Comparison of ENCODE assay signal across 12 cellular contexts in the genomic region with DNA sequence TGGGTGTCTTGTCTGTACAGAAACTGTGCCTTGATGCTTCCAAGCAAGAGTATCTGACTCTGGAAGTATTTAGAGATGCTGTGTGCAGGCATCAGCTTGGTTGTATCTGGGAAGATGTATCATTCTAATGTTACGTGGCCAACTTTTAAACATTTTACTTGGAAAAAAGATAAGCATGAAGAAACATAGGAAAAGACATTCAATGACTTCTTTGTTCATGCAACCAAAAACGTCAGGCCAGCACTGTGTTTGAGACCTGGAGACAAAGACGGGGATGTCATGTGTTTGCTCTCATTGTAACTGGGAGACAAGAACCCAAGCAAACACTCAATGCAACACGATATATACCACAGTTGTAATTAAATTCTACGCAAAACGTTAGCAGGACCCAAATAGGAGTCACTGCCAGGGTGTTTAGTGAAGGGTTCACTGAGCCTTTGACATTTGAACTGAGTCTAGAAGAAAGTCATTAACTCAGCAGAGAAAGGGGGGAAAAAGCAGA. TPM values are rescaled to one million over a fixed set of nuclear protein-coding genes. Genes with fewer than 3 reads are reported as not detected.
DNase-seq lines count a peak whose midpoint lies in the region; ATAC-seq and TF ChIP-seq lines count a peak whose summit lies in the region.
"Had no signal": no experiment of that assay in that cellular context is flagged by ENCODE, and none has a peak within 500 bp of the region (broad histone marks: within the 10 kb centered on the region; RNA-seq: fewer than 3 reads in every experiment).

No MANE protein-coding gene starts in this region.

- H3K4me2 ChIP-seq in Loucy (ENCODE audit: low read depth, low read length, poor library complexity, severe bottlenecking) (peak overlapping the region; percentile 98), PC-3 (ENCODE audit: low read length) (peak overlapping the region; percentile 78)

- H3K27me3 ChIP-seq in Loucy (ENCODE audit: insufficient read depth, low read length, poor library complexity, severe bottlenecking) = no peaks in the 10 kb centered on the region
- H3K27me3 ChIP-seq in PC-3 (ENCODE audit: low read length) = no peaks in the 10 kb centered on the region
- H3K27me3 ChIP-seq in right atrium auricular region = no peaks in the 10 kb centered on the region
- H3K27me3 ChIP-seq in stomach smooth muscle (ENCODE audit: control insufficient read depth in 1 of 2, insufficient read depth in 2 of 2, low read length in 2 of 2) = no peaks in the 10 kb centered on the region

- H3K27ac ChIP-seq in PC-3 (ENCODE audit: low read length) = peak overlapping the region; percentile 89
- H3K27ac ChIP-seq in right atrium auricular region = peak overlapping the region; percentile 66
- H3K27ac ChIP-seq in stomach smooth muscle (ENCODE audit: low read length) = peak overlapping the region; percentile 24

- H3K9me3 ChIP-seq in Loucy (ENCODE audit: insufficient read depth, low read depth, low read length) (no peaks in the 10 kb centered on the region), PC-3 (ENCODE audit: low read length) (no peaks in the 10 kb centered on the region), right atrium auricular region (no peaks in the 10 kb centered on the region), stomach smooth muscle (ENCODE audit: control insufficient read depth in 2 of 2, low read length in 2 of 2) (no peaks in the 10 kb centered on the region), mucosa of descending colon (no peaks in the 10 kb centered on the region)

- DNase-seq in PC-3 (no peak), right atrium auricular region (ENCODE audit: low spot score) (no peak), mucosa of descending colon (no peak)
- no peak for DNase-seq in activated naive CD4-positive, alpha-beta T cell treated with anti-CD3 and anti-CD28 coated beads, Interleukin-2, amount 50 U/mL, for 16 hours
- DNase-seq: activated CD4-positive, alpha-beta T cell treated with anti-CD3 and anti-CD28 coated beads for 4 hours; cortex of kidney; NCI-H524 treated with DMSO at 0.1 percent for 48 hours had no signal

- POLR2A ChIA-PET in PC-3 (lab: Charles Lee; ENCODE audit: unreplicated experiment) = no interaction called here

- TF ChIP-seq CTCF in Loucy (conservative IDR thresholded peaks at IDR 0.05; ENCODE audit: low read length) (no peak), PC-3 (conservative IDR thresholded peaks at IDR 0.05; ENCODE audit: low read depth, low read length) (no peak), right atrium auricular region (IDR thresholded peaks at IDR 0.05) (no peak), mucosa of descending colon (IDR thresholded peaks at IDR 0.05) (no peak)

- H3F3A ChIP-seq in Loucy (ENCODE audit: low read depth) (no peaks in the 10 kb centered on the region), PC-3 (ENCODE audit: low read length, unreplicated experiment) (peaks cover 6% of the 10 kb centered on the region)

- peaks cover 53% of the 10 kb centered on the region for H3K4me1 ChIP-seq in Loucy (ENCODE audit: insufficient read depth, low read length, poor library complexity, severe bottlenecking)
- H3K4me1 ChIP-seq in PC-3 (ENCODE audit: insufficient read depth, low read length) = peaks cover 52% of the 10 kb centered on the region
- H3K4me1 ChIP-seq in right atrium auricular region = peaks cover 0 to 8% of the 10 kb centered on the region in 2 donors
- peaks cover 27% of the 10 kb centered on the region for H3K4me1 ChIP-seq in stomach smooth muscle (ENCODE audit: control insufficient read depth, insufficient read depth, low read length)
- H3K4me1 ChIP-seq in mucosa of descending colon (ENCODE audit: low read depth) = peaks cover 5% of the 10 kb centered on the region

- H3K36me3 ChIP-seq in Loucy (ENCODE audit: insufficient read depth, low read length) (no peaks in the 10 kb centered on the region), PC-3 (ENCODE audit: low read depth, low read length) (no peaks in the 10 kb centered on the region), right atrium auricular region (no peaks in the 10 kb centered on the region), stomach smooth muscle (ENCODE audit: control insufficient read depth in 2 of 2, insufficient read depth in 2 of 2, low read length in 2 of 2) (no peaks in the 10 kb centered on the region), mucosa of descending colon (ENCODE audit: low read depth) (no peaks in the 10 kb centered on the region)

- BruUV-seq in PC-3 (replicated peaks; lab: Mats Ljungman, UMichigan) = no TSS peak

- H3K4me3 ChIP-seq in Loucy (ENCODE audit: low read length, poor library complexity, severe bottlenecking) (no peak overlapping the region), PC-3 (ENCODE audit: low read length) (no peak overlapping the region), right atrium auricular region (no peak overlapping the region), stomach smooth muscle (ENCODE audit: low read length in 2 of 2) (no peak overlapping the region), mucosa of descending colon (no peak overlapping the region)

- H3K79me2 ChIP-seq in Loucy (ENCODE audit: insufficient read depth, low read length) (no peaks in the 10 kb centered on the region), PC-3 (ENCODE audit: low read length) (no peaks in the 10 kb centered on the region)

- intact Hi-C loops in PC-3 (cut with micrococcal nuclease) (loop anchor here (2.0 kb wide), 1 partner anchor 59 kb away; no protein-coding TSS in a partner anchor), mucosa of descending colon (cut with DNase I, micrococcal nuclease) (no loop called here)

- H3K9me2 ChIP-seq in Loucy (replicated peaks; ENCODE audit: low read depth, low read length) = no peaks in the 10 kb centered on the region
- no peaks in the 10 kb centered on the region for H3K9me2 ChIP-seq in PC-3 (replicated peaks; ENCODE audit: low read length)

- no peaks in the 10 kb centered on the region for H4K20me1 ChIP-seq in Loucy (ENCODE audit: insufficient read depth, low read length, poor library complexity, severe bottlenecking)
- no peaks in the 10 kb centered on the region for H4K20me1 ChIP-seq in PC-3 (ENCODE audit: low read length)

- peak overlapping the region; percentile 30; the same call in 1 of the 2 replicates for H2AFZ ChIP-seq in Loucy (ENCODE audit: low read length)
- no peak overlapping the region for H2AFZ ChIP-seq in PC-3 (ENCODE audit: low read length)

- H3K9ac ChIP-seq in Loucy (ENCODE audit: low read depth, low read length, poor library complexity, severe bottlenecking) = no peak overlapping the region
- H3K9ac ChIP-seq in PC-3 (ENCODE audit: low read length) = no peak overlapping the region
- H3K9ac ChIP-seq in stomach smooth muscle (ENCODE audit: low read length in 2 of 2) = no peak overlapping the region

- ATAC-seq in PC-3 = no peak
- ATAC-seq in mucosa of descending colon = no peak
- no peak for ATAC-seq in GM19467 (IDR thresholded peaks at IDR 0.05; ENCODE audit: unreplicated experiment)
- no peak for ATAC-seq in GM19023 (IDR thresholded peaks at IDR 0.05; ENCODE audit: unreplicated experiment)
- ATAC-seq: SK-N-SH treated with all-trans-retinoic acid at 6 μM for 48 hours had no signal

- CTCF ChIA-PET in PC-3 (lab: Charles Lee) = no interaction called here

RNA-seq across cellular contexts. Expression of a gene that starts 8.9 kb away (rescaled TPM):
- 12.2 and 21.3 TPM in 2 replicates for total RNA-seq in PC-3 (2014; rRNA removed)
- 10 to 100 TPM; 16.5 to 19.7 TPM for total RNA-seq in right atrium auricular region
- 100 to 1,000 TPM in 1 of 3 donors, 10 to 100 TPM in 2; 25.6 to 102 (median 44.0) TPM for total RNA-seq in mucosa of descending colon

Comparison
In these comparisons a context has a peak if more than half of its experiments do, and no peak if none do; other contexts are left out.
1. H3K27ac ChIP-seq: peak in every context shown above with its lines; median percentile 89 in PC-3; 66 in right atrium auricular region; 24 in stomach smooth muscle.